1 cellular context compared by ENCODE assay signal in the genomic region with DNA sequence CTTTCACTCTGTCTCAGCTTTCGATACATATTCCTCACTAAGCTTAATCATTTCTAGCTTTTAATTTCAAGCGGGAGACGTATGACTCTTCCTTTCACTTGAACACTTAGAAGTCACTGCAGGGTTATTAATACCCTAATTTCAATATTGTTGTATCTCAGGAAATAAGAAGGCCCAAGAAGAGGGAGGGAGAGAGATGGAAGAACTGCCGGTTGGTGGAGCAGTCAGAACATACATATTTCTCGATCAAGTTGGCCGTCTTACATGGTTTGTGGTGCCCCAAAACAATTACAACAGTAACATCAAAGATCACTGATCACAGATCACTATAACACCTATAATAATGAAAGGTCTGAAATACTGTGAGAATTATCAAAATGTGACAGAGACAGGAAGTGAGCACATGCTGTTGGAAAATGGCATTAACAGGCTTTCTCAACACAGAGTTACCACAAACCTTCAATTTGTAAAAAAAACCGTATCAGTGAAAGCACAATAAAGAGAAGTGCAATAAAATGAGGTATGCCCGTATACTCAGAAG.
TF ChIP-seq lines count a peak whose summit lies in the region.

No MANE protein-coding gene starts in this region.

TF ChIP-seq in GM12878, 131 proteins besides CTCF, POLR2A, EP300 and RAD21 (continued from another document and continues in another):
- TF ChIP-seq, protein P1, sequence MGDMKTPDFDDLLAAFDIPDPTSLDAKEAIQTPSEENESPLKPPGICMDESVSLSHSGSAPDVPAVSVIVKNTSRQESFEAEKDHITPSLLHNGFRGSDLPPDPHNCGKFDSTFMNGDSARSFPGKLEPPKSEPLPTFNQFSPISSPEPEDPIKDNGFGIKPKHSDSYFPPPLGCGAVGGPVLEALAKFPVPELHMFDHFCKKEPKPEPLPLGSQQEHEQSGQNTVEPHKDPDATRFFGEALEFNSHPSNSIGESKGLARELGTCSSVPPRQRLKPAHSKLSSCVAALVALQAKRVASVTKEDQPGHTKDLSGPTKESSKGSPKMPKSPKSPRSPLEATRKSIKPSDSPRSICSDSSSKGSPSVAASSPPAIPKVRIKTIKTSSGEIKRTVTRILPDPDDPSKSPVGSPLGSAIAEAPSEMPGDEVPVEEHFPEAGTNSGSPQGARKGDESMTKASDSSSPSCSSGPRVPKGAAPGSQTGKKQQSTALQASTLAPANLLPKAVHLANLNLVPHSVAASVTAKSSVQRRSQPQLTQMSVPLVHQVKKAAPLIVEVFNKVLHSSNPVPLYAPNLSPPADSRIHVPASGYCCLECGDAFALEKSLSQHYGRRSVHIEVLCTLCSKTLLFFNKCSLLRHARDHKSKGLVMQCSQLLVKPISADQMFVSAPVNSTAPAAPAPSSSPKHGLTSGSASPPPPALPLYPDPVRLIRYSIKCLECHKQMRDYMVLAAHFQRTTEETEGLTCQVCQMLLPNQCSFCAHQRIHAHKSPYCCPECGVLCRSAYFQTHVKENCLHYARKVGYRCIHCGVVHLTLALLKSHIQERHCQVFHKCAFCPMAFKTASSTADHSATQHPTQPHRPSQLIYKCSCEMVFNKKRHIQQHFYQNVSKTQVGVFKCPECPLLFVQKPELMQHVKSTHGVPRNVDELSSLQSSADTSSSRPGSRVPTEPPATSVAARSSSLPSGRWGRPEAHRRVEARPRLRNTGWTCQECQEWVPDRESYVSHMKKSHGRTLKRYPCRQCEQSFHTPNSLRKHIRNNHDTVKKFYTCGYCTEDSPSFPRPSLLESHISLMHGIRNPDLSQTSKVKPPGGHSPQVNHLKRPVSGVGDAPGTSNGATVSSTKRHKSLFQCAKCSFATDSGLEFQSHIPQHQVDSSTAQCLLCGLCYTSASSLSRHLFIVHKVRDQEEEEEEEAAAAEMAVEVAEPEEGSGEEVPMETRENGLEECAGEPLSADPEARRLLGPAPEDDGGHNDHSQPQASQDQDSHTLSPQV (IDR thresholded peaks at IDR 0.05), result no peak
- TF ChIP-seq YBX1 (IDR thresholded peaks at IDR 0.05), result no peak
- TF ChIP-seq KLF5 (IDR thresholded peaks at IDR 0.05; ENCODE audit: partially characterized antibody), result no peak
- TF ChIP-seq ZBED1 (IDR thresholded peaks at IDR 0.05; ENCODE audit: borderline replicate concordance), result no peak; the same call in 1 of the 2 replicates
- TF ChIP-seq, protein P2, sequence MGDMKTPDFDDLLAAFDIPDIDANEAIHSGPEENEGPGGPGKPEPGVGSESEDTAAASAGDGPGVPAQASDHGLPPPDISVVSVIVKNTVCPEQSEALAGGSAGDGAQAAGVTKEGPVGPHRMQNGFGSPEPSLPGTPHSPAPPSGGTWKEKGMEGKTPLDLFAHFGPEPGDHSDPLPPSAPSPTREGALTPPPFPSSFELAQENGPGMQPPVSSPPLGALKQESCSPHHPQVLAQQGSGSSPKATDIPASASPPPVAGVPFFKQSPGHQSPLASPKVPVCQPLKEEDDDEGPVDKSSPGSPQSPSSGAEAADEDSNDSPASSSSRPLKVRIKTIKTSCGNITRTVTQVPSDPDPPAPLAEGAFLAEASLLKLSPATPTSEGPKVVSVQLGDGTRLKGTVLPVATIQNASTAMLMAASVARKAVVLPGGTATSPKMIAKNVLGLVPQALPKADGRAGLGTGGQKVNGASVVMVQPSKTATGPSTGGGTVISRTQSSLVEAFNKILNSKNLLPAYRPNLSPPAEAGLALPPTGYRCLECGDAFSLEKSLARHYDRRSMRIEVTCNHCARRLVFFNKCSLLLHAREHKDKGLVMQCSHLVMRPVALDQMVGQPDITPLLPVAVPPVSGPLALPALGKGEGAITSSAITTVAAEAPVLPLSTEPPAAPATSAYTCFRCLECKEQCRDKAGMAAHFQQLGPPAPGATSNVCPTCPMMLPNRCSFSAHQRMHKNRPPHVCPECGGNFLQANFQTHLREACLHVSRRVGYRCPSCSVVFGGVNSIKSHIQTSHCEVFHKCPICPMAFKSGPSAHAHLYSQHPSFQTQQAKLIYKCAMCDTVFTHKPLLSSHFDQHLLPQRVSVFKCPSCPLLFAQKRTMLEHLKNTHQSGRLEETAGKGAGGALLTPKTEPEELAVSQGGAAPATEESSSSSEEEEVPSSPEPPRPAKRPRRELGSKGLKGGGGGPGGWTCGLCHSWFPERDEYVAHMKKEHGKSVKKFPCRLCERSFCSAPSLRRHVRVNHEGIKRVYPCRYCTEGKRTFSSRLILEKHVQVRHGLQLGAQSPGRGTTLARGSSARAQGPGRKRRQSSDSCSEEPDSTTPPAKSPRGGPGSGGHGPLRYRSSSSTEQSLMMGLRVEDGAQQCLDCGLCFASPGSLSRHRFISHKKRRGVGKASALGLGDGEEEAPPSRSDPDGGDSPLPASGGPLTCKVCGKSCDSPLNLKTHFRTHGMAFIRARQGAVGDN (IDR thresholded peaks at IDR 0.05), result no peak
- no peak for TF ChIP-seq RELA (IDR thresholded peaks at IDR 0.05; ENCODE audit: borderline replicate concordance, partially characterized antibody)
- TF ChIP-seq FOXM1 (IDR thresholded peaks at IDR 0.05; ENCODE audit: low read depth, low read length), result peak; percentile 79; the same call in 1 of the 2 replicates
- TF ChIP-seq SMARCA5 (IDR thresholded peaks at IDR 0.05), result no peak
- no peak for TF ChIP-seq POLR2AphosphoS5 (IDR thresholded peaks at IDR 0.05; ENCODE audit: low read length)
- no peak for TF ChIP-seq HDAC6 (IDR thresholded peaks at IDR 0.05; ENCODE audit: unreplicated experiment)
- TF ChIP-seq, protein P3, sequence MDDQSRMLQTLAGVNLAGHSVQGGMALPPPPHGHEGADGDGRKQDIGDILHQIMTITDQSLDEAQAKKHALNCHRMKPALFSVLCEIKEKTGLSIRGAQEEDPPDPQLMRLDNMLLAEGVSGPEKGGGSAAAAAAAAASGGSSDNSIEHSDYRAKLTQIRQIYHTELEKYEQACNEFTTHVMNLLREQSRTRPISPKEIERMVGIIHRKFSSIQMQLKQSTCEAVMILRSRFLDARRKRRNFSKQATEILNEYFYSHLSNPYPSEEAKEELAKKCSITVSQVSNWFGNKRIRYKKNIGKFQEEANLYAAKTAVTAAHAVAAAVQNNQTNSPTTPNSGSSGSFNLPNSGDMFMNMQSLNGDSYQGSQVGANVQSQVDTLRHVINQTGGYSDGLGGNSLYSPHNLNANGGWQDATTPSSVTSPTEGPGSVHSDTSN (IDR thresholded peaks at IDR 0.05; ENCODE audit: insufficient replicate concordance, low read depth, low read length), result no peak
- TF ChIP-seq IKZF2 (IDR thresholded peaks at IDR 0.05), result peak in 1 of 2 experiments; percentile 86; a peak in 1 of 4 replicates
- TF ChIP-seq MXI1 (IDR thresholded peaks at IDR 0.05; ENCODE audit: low read depth, low read length), result no peak
- peak; percentile 47; the same call in 1 of the 2 replicates for TF ChIP-seq CREM (IDR thresholded peaks at IDR 0.05; ENCODE audit: low read depth)
- TF ChIP-seq, protein P4, sequence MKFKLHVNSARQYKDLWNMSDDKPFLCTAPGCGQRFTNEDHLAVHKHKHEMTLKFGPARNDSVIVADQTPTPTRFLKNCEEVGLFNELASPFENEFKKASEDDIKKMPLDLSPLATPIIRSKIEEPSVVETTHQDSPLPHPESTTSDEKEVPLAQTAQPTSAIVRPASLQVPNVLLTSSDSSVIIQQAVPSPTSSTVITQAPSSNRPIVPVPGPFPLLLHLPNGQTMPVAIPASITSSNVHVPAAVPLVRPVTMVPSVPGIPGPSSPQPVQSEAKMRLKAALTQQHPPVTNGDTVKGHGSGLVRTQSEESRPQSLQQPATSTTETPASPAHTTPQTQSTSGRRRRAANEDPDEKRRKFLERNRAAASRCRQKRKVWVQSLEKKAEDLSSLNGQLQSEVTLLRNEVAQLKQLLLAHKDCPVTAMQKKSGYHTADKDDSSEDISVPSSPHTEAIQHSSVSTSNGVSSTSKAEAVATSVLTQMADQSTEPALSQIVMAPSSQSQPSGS (IDR thresholded peaks at IDR 0.05; ENCODE audit: low read length), result peak; percentile 74
- no peak for TF ChIP-seq TCF12 (IDR thresholded peaks at IDR 0.05; ENCODE audit: low read depth, low read length)
- TF ChIP-seq RBBP5 (conservative IDR thresholded peaks at IDR 0.05), result no peak
- no peak for TF ChIP-seq KAT2A (conservative IDR thresholded peaks at IDR 0.05; ENCODE audit: control insufficient read depth, low read depth, low read length)
- no peak for TF ChIP-seq SRF (IDR thresholded peaks at IDR 0.05; ENCODE audit: low read depth in 2 of 2, low read length in 2 of 2)
- TF ChIP-seq TARDBP (IDR thresholded peaks at IDR 0.05; ENCODE audit: borderline replicate concordance), result no peak
- peak; percentile 33 for TF ChIP-seq ATF7 (IDR thresholded peaks at IDR 0.05; ENCODE audit: low read depth)
- TF ChIP-seq MEF2A (IDR thresholded peaks at IDR 0.05; ENCODE audit: insufficient read depth, low read depth, low read length), result peak; percentile 67; the same call in 1 of the 2 replicates
- peak; percentile 98 for TF ChIP-seq JUNB (IDR thresholded peaks at IDR 0.05)
- no peak for TF ChIP-seq MYC (IDR thresholded peaks at IDR 0.05; ENCODE audit: insufficient read depth, insufficient read length, insufficient replicate concordance, low read length, severe bottlenecking)
- TF ChIP-seq, protein P5, sequence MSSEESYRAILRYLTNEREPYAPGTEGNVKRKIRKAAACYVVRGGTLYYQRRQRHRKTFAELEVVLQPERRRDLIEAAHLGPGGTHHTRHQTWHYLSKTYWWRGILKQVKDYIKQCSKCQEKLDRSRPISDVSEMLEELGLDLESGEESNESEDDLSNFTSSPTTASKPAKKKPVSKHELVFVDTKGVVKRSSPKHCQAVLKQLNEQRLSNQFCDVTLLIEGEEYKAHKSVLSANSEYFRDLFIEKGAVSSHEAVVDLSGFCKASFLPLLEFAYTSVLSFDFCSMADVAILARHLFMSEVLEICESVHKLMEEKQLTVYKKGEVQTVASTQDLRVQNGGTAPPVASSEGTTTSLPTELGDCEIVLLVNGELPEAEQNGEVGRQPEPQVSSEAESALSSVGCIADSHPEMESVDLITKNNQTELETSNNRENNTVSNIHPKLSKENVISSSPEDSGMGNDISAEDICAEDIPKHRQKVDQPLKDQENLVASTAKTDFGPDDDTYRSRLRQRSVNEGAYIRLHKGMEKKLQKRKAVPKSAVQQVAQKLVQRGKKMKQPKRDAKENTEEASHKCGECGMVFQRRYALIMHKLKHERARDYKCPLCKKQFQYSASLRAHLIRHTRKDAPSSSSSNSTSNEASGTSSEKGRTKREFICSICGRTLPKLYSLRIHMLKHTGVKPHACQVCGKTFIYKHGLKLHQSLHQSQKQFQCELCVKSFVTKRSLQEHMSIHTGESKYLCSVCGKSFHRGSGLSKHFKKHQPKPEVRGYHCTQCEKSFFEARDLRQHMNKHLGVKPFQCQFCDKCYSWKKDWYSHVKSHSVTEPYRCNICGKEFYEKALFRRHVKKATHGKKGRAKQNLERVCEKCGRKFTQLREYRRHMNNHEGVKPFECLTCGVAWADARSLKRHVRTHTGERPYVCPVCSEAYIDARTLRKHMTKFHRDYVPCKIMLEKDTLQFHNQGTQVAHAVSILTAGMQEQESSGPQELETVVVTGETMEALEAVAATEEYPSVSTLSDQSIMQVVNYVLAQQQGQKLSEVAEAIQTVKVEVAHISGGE (CRISPR knock-in tag; IDR thresholded peaks at IDR 0.05), result no peak
- TF ChIP-seq, protein P6, sequence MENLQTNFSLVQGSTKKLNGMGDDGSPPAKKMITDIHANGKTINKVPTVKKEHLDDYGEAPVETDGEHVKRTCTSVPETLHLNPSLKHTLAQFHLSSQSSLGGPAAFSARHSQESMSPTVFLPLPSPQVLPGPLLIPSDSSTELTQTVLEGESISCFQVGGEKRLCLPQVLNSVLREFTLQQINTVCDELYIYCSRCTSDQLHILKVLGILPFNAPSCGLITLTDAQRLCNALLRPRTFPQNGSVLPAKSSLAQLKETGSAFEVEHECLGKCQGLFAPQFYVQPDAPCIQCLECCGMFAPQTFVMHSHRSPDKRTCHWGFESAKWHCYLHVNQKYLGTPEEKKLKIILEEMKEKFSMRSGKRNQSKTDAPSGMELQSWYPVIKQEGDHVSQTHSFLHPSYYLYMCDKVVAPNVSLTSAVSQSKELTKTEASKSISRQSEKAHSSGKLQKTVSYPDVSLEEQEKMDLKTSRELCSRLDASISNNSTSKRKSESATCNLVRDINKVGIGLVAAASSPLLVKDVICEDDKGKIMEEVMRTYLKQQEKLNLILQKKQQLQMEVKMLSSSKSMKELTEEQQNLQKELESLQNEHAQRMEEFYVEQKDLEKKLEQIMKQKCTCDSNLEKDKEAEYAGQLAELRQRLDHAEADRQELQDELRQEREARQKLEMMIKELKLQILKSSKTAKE (IDR thresholded peaks at IDR 0.05; ENCODE audit: low read depth, poor library complexity, severe bottlenecking), result no peak
- TF ChIP-seq TCF3 (IDR thresholded peaks at IDR 0.05; ENCODE audit: borderline replicate concordance, insufficient read depth, low read depth, low read length), result no peak
- TF ChIP-seq, protein P7, sequence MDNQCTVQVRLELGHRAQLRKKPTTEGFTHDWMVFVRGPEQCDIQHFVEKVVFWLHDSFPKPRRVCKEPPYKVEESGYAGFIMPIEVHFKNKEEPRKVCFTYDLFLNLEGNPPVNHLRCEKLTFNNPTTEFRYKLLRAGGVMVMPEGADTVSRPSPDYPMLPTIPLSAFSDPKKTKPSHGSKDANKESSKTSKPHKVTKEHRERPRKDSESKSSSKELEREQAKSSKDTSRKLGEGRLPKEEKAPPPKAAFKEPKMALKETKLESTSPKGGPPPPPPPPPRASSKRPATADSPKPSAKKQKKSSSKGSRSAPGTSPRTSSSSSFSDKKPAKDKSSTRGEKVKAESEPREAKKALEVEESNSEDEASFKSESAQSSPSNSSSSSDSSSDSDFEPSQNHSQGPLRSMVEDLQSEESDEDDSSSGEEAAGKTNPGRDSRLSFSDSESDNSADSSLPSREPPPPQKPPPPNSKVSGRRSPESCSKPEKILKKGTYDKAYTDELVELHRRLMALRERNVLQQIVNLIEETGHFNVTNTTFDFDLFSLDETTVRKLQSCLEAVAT (IDR thresholded peaks at IDR 0.05), result no peak
- no peak for TF ChIP-seq IRF4 (IDR thresholded peaks at IDR 0.05; ENCODE audit: low read depth, low read length)
- TF ChIP-seq SIN3A (IDR thresholded peaks at IDR 0.05; ENCODE audit: low read depth, low read length), result no peak
- TF ChIP-seq POU2F2 (IDR thresholded peaks at IDR 0.05; ENCODE audit: borderline replicate concordance, low read depth, low read length), result no peak
- no peak for TF ChIP-seq TBL1XR1 (IDR thresholded peaks at IDR 0.05; ENCODE audit: low read depth, low read length)
- peak; percentile 48; the same call in 1 of the 2 replicates for TF ChIP-seq BCL11A (IDR thresholded peaks at IDR 0.05; ENCODE audit: low read depth, low read length)
- no peak for TF ChIP-seq BRCA1 (IDR thresholded peaks at IDR 0.05; ENCODE audit: low read depth, low read length)
- TF ChIP-seq, protein P8, sequence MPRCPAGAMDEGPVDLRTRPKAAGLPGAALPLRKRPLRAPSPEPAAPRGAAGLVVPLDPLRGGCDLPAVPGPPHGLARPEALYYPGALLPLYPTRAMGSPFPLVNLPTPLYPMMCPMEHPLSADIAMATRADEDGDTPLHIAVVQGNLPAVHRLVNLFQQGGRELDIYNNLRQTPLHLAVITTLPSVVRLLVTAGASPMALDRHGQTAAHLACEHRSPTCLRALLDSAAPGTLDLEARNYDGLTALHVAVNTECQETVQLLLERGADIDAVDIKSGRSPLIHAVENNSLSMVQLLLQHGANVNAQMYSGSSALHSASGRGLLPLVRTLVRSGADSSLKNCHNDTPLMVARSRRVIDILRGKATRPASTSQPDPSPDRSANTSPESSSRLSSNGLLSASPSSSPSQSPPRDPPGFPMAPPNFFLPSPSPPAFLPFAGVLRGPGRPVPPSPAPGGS (IDR thresholded peaks at IDR 0.05; ENCODE audit: borderline replicate concordance, insufficient read depth, low read depth, low read length, poor library complexity, severe bottlenecking), result no peak
- TF ChIP-seq GABPA (IDR thresholded peaks at IDR 0.05; ENCODE audit: low read depth), result peak; percentile 29; the same call in 1 of the 2 replicates
- TF ChIP-seq TCF7 (IDR thresholded peaks at IDR 0.05; ENCODE audit: borderline replicate concordance), result peak; percentile 1; the same call in 1 of the 2 replicates
